Comparison of ENCODE assay signal across 8 cellular contexts in the genomic region with DNA sequence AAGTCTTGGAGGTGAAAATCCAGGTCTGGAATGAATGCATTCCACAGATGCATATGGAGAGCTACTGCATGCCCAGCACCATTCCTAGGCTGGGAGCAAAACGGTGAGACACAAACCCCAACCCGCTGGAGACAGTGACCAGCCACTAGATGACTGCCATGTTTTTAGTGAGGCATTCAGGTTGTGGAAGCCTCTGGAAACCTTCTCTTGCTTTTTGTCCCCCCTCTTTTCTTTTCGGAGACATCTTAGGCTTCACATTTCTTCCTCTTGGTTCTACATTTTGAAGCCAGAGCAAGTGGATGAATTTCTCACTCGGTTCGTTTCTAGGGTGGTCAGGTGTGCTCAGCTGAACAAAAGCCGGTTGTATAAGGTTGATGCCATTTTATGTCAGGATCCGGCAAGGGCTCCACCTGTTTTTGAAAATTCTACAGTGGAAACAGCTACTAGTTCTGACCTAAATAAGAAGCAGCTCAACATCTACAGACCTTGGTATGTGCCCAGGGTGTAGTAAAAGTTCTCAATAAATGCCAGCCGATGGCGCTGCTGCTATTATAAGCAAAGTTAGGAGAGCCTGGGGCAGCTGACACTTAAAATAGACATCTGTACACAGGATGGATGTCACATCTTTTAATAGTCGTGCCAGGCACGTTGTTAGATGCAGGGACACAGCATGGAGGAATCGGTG. TPM values are rescaled to one million over a fixed set of nuclear protein-coding genes. Genes with fewer than 3 reads are reported as not detected.
DNase-seq lines count a peak whose midpoint lies in the region; ATAC-seq, FAIRE-seq and TF ChIP-seq lines count a peak whose summit lies in the region.

No MANE protein-coding gene starts in this region.

- H3K4me3 Mint-ChIP-seq in stimulated activated naive B cell treated with anti-CD40 and anti-IgM and Interleukin-4, amounts not matched to agents 10 μg/mL and 1 μg/mL and 100 μg/mL, for 72 hours: peak overlapping the region; percentile 91 to 95

- peak overlapping the region; percentile 88 for H3K4me2 ChIP-seq in K562 (ENCODE audit: insufficient read depth, low read length)

- no peaks in the 10 kb centered on the region for H3K27me3 ChIP-seq in K562 (ENCODE audit: control insufficient read depth in 2 of 2, insufficient read depth in 2 of 2, low read length in 2 of 2)

- TF ChIP-seq CTCF in K562 (IDR thresholded peaks at IDR 0.05 in 2 of 3, conservative IDR thresholded peaks at IDR 0.05 in 1 of 3; ENCODE audit: insufficient read depth in 2 of 3, low read depth in 1 of 3, low read length in 3 of 3): peak; percentile 17 to 32 (median 21); a peak in 2 of 6 replicates
- no peak for TF ChIP-seq CTCF in kidney (IDR thresholded peaks at IDR 0.05; ENCODE audit: borderline replicate concordance, extremely low read depth, insufficient read depth)

- no peaks in the 10 kb centered on the region for H3K9me1 ChIP-seq in K562 (ENCODE audit: control insufficient read depth, insufficient read depth, low read length)

- H3K9ac ChIP-seq in K562 (ENCODE audit: insufficient read depth in 1 of 2, low read depth in 2 of 2, low read length in 2 of 2) (peak overlapping the region; percentile 66 to 93), kidney (ENCODE audit: low read length in 2 of 2) (peak overlapping the region; percentile 29 to 64)

- no peak for TF ChIP-seq EP300 in K562 (IDR thresholded peaks at IDR 0.05; ENCODE audit: low read length)

- peaks cover 4 to 6% of the 10 kb centered on the region in 2 donors for H3K27me3 Mint-ChIP-seq in stimulated activated naive B cell treated with anti-CD40 and anti-IgM and Interleukin-4, amounts not matched to agents 10 μg/mL and 1 μg/mL and 100 μg/mL, for 72 hours

- H3K4me1 ChIP-seq in K562 (replicated peaks in 1 of 2; ENCODE audit: control insufficient read depth in 2 of 2, insufficient read depth in 2 of 2, low read length in 2 of 2): peaks cover 27 to 32% of the 10 kb centered on the region in 2 experiments; a peak in 4 of 5 replicates
- H3K4me1 ChIP-seq in kidney (ENCODE audit: control insufficient read depth in 1 of 2, insufficient read depth in 1 of 2, low read depth in 1 of 2, low read length in 2 of 2): peaks cover 19 to 20% of the 10 kb centered on the region in 2 donors

- peak overlapping the region; percentile 54 for H3K4me3 ChIP-seq in K562
- H3K4me3 ChIP-seq in kidney (ENCODE audit: low read length in 2 of 2): peak overlapping the region; percentile 66 to 84

- peaks cover 0 to 2% of the 10 kb centered on the region in 2 donors for H3K9me3 Mint-ChIP-seq in stimulated activated naive B cell treated with anti-CD40 and anti-IgM and Interleukin-4, amounts not matched to agents 10 μg/mL and 1 μg/mL and 100 μg/mL, for 72 hours

- peaks cover 40 to 72% of the 10 kb centered on the region in 2 donors for H3K4me1 Mint-ChIP-seq in stimulated activated naive B cell treated with anti-CD40 and anti-IgM and Interleukin-4, amounts not matched to agents 10 μg/mL and 1 μg/mL and 100 μg/mL, for 72 hours

- no peak for FAIRE-seq in GM12891 (lab: Jason Lieb, UNC)
- no peak for FAIRE-seq in K562 (lab: Jason Lieb, UNC)
- FAIRE-seq in kidney (lab: Jason Lieb, UNC): no peak

- in situ Hi-C loops in K562 (cut with MboI): loop anchor here (5.0 to 10.0 kb wide), 3 partner anchors 253 to 613 kb away; a partner anchor contains a TSS

- peaks cover 15% of the 10 kb centered on the region for H3K79me2 ChIP-seq in K562 (ENCODE audit: control insufficient read depth, insufficient read depth, low read length)

- TF ChIP-seq POLR2A in GM12891 (IDR thresholded peaks at IDR 0.05; ENCODE audit: low read depth, low read length) (no peak), K562 (conservative IDR thresholded peaks at IDR 0.05) (no peak)

- H3K9me3 ChIP-seq in K562 (replicated peaks; ENCODE audit: control insufficient read depth, insufficient read depth, low read depth, low read length) (no peaks in the 10 kb centered on the region), kidney (ENCODE audit: control insufficient read depth in 1 of 2, low read length in 2 of 2) (no peaks in the 10 kb centered on the region)

- ATAC-seq in K562 (no peak; the same call in 2 of the 3 replicates), HG03354 (IDR thresholded peaks at IDR 0.05; ENCODE audit: poor library complexity, severe bottlenecking, unreplicated experiment) (no peak), GM21360 (IDR thresholded peaks at IDR 0.05; ENCODE audit: unreplicated experiment) (no peak)
- ATAC-seq in stimulated activated naive B cell treated with anti-CD40 and anti-IgM and Interleukin-4, amounts not matched to agents 10 μg/mL and 1 μg/mL and 100 μg/mL, for 72 hours (replicated peaks): no peak

- DNase-seq in AML-193 (lab: John Stamatoyannopoulos, UW) (peak; percentile 74 to 75), GM12891 (ENCODE audit: insufficient read length, low spot score) (no peak), NCI-H774 (lab: John Stamatoyannopoulos, UW) (peak; percentile 42), K562 (ENCODE audit: extremely low read depth in 1 of 4, low spot score in 3 of 4) (peak in 1 of 4 experiments; percentile 37), kidney (no peak)
- no peak for DNase-seq in stimulated activated naive B cell treated with anti-CD40 and anti-IgM and Interleukin-4, amounts not matched to agents 10 μg/mL and 1 μg/mL and 100 μg/mL, for 72 hours

- H3K36me3 ChIP-seq in K562 (ENCODE audit: control insufficient read depth, insufficient read depth, low read length) (peaks cover 10% of the 10 kb centered on the region; the same call in 2 of the 3 replicates), kidney (ENCODE audit: control insufficient read depth in 1 of 2, insufficient read depth in 2 of 2, low read length in 2 of 2) (no peaks in the 10 kb centered on the region)

- intact Hi-C loops in K562 (cut with micrococcal nuclease): loop anchor here (5.0 kb wide), 3 partner anchors 200 to 355 kb away; a partner anchor contains a TSS
- intact Hi-C loops in kidney (cut with DNase I): no loop called here

- no peak for TF ChIP-seq RAD21 in K562 (CRISPR knock-in tag; conservative IDR thresholded peaks at IDR 0.05 in 1 of 2, IDR thresholded peaks at IDR 0.05 in 1 of 2)

- H3K36me3 Mint-ChIP-seq in stimulated activated naive B cell treated with anti-CD40 and anti-IgM and Interleukin-4, amounts not matched to agents 10 μg/mL and 1 μg/mL and 100 μg/mL, for 72 hours: peaks cover 4 to 5% of the 10 kb centered on the region in 2 donors

- WGBS in K562 (ENCODE audit: insufficient coverage, low coverage, missing lambda C conversion rate): 27% methylated on average over 12 of the region's 12 CpGs

- peak overlapping the region; percentile 91 for H2AFZ ChIP-seq in K562 (ENCODE audit: low read depth, low read length)

- peak overlapping the region; percentile 99 for H3K27ac Mint-ChIP-seq in stimulated activated naive B cell treated with anti-CD40 and anti-IgM and Interleukin-4, amounts not matched to agents 10 μg/mL and 1 μg/mL and 100 μg/mL, for 72 hours

- CTCF ChIA-PET in K562 (lab: Yijun Ruan, JAX; ENCODE audit: low intra/inter-chr PET ratio): interaction anchor here (0.7 to 1.3 kb wide), 2 partner anchors 13 to 83 kb away, joined by 3 to 4 read pairs; a partner anchor contains a TSS

- H3K27ac ChIP-seq in K562 (ENCODE audit: extremely low read depth, low read depth, low read length) (peak overlapping the region; percentile 77), kidney (ENCODE audit: low read depth in 2 of 2, low read length in 2 of 2) (peak overlapping the region; percentile 74 to 75)

- no peaks in the 10 kb centered on the region for H4K20me1 ChIP-seq in K562 (replicated peaks; ENCODE audit: control insufficient read depth, insufficient read depth, low read length)

- POLR2A ChIA-PET in K562 (lab: Yijun Ruan, JAX): interaction anchor here (0.8 to 1.4 kb wide), 2 partner anchors 13 to 17 kb away, joined by 4 read pairs; a partner anchor contains a TSS

- no TSS peak for BruUV-seq in K562 (replicated peaks; lab: Mats Ljungman, UMichigan)

RNA-seq across cellular contexts. Expression of a gene that starts 1.8 kb away (rescaled TPM):
- 9.7 TPM for polyA plus RNA-seq in GM12891 (2012; ENCODE audit: low read depth, missing spikeins)
- 28.7 and 36.1 TPM in 2 replicates for total RNA-seq in K562 (2011; cell fraction: chromatin; rRNA removed; ENCODE audit: low replicate concordance)
- 12.0 and 18.5 TPM in 2 replicates for total RNA-seq in K562 (2011; cell fraction: nucleolus; rRNA removed)
- total RNA-seq in K562 (2011; cell fraction: nucleoplasm; rRNA removed): 18.0 and 21.4 TPM in 2 replicates
- total RNA-seq in K562 (2014; rRNA removed): 6.1 and 6.6 TPM in 2 replicates
- total RNA-seq in K562 (2014; rRNA removed; fragmentation: Illumina TruSeq; extraction: Trizol): 5.2 and 5.3 TPM in 2 replicates
- 5.1 and 5.7 TPM in 2 replicates for total RNA-seq in K562 (2015; rRNA removed; fragmentation: Illumina TruSeq; extraction: Trizol)
- total RNA-seq in K562 (2021): 6.6 and 8.4 TPM in 2 replicates
- 7.7 and 8.4 TPM in 2 replicates for polyA plus RNA-seq in K562 (2011; rRNA removed)
- 5.6 and 5.7 TPM in 2 replicates for polyA plus RNA-seq in K562 (2011; cell fraction: cytosol; rRNA removed)
- polyA plus RNA-seq in K562 (2011; cell fraction: nucleus; rRNA removed): 16.9 and 27.9 TPM in 2 replicates
- 4.0 and 6.3 TPM in 2 replicates for polyA plus RNA-seq in K562 (2012)
- 5.1 and 6.3 TPM in 2 replicates for polyA plus RNA-seq in K562 (2014; fragmentation: Illumina TruSeq; extraction: Trizol)
- polyA plus RNA-seq in K562 (2014; fragmentation: Nextera tagmentation; extraction: Ambion mirVana): 1 to 10 TPM in 1 of 2 experiments, under 1 TPM in 1; 0.42 to 1.0 TPM
- 8.4 and 8.6 TPM in 2 replicates for polyA plus RNA-seq in K562 (2014; rRNA removed)
- 5.9 and 6.7 TPM in 2 replicates for polyA minus RNA-seq in K562 (2011; rRNA and poly(A)+ RNA removed)
- polyA minus RNA-seq in K562 (2011; cell fraction: cytosol; rRNA and poly(A)+ RNA removed): 3.0 and 7.6 TPM in 2 replicates
- 6.0 and 6.1 TPM in 2 replicates for polyA minus RNA-seq in K562 (2011; cell fraction: nucleus; rRNA and poly(A)+ RNA removed)
- total RNA-seq in kidney: 15.8 TPM
- polyA plus RNA-seq in kidney (ENCODE audit: insufficient read depth, low read depth, low replicate concordance): 7.8 TPM

RNA-seq across cellular contexts. Expression of a gene that starts 12.7 kb away (rescaled TPM):
- polyA plus RNA-seq in GM12891 (2012; ENCODE audit: low read depth, missing spikeins): 1.1 TPM
- 15.0 and 20.7 TPM in 2 replicates for total RNA-seq in K562 (2011; cell fraction: chromatin; rRNA removed; ENCODE audit: low replicate concordance)
- 12.2 and 12.3 TPM in 2 replicates for total RNA-seq in K562 (2011; cell fraction: nucleolus; rRNA removed)
- total RNA-seq in K562 (2011; cell fraction: nucleoplasm; rRNA removed): 14.4 and 17.2 TPM in 2 replicates
- 5.8 and 7.2 TPM in 2 replicates for total RNA-seq in K562 (2014; rRNA removed)
- total RNA-seq in K562 (2014; rRNA removed; fragmentation: Illumina TruSeq; extraction: Trizol): 5.2 and 5.3 TPM in 2 replicates
- total RNA-seq in K562 (2015; rRNA removed; fragmentation: Illumina TruSeq; extraction: Trizol): 4.6 and 5.3 TPM in 2 replicates
- 4.9 TPM in 2 replicates for total RNA-seq in K562 (2021)
- 4.3 and 6.2 TPM in 2 replicates for polyA plus RNA-seq in K562 (2011; rRNA removed)
- polyA plus RNA-seq in K562 (2011; cell fraction: cytosol; rRNA removed): 3.4 and 4.0 TPM in 2 replicates
- polyA plus RNA-seq in K562 (2011; cell fraction: nucleus; rRNA removed): 16.6 and 29.5 TPM in 2 replicates
- polyA plus RNA-seq in K562 (2012): 4.5 and 6.4 TPM in 2 replicates
- polyA plus RNA-seq in K562 (2014; fragmentation: Illumina TruSeq; extraction: Trizol): 3.6 and 7.5 TPM in 2 replicates
- 1 to 10 TPM; 1.3 to 2.5 TPM for polyA plus RNA-seq in K562 (2014; fragmentation: Nextera tagmentation; extraction: Ambion mirVana)
- polyA plus RNA-seq in K562 (2014; rRNA removed): 7.6 and 8.4 TPM in 2 replicates
- 4.3 TPM in 2 replicates for polyA minus RNA-seq in K562 (2011; rRNA and poly(A)+ RNA removed)
- polyA minus RNA-seq in K562 (2011; cell fraction: cytosol; rRNA and poly(A)+ RNA removed): 1.1 and 3.5 TPM in 2 replicates
- polyA minus RNA-seq in K562 (2011; cell fraction: nucleus; rRNA and poly(A)+ RNA removed): 8.1 TPM in 2 replicates
- total RNA-seq in kidney: 32.7 TPM
- 20.4 TPM for polyA plus RNA-seq in kidney (ENCODE audit: insufficient read depth, low read depth, low replicate concordance)

RNA-seq across cellular contexts. Expression of a gene that starts 45.0 kb away (rescaled TPM):
- 42.5 TPM for polyA plus RNA-seq in GM12891 (2012; ENCODE audit: low read depth, missing spikeins)
- total RNA-seq in K562 (2011; cell fraction: chromatin; rRNA removed; ENCODE audit: low replicate concordance): 24.7 and 34.2 TPM in 2 replicates
- total RNA-seq in K562 (2011; cell fraction: nucleolus; rRNA removed): 17.8 and 18.5 TPM in 2 replicates
- total RNA-seq in K562 (2011; cell fraction: nucleoplasm; rRNA removed): 23.9 and 27.1 TPM in 2 replicates
- 47.7 and 56.1 TPM in 2 replicates for total RNA-seq in K562 (2014; rRNA removed)
- total RNA-seq in K562 (2014; rRNA removed; fragmentation: Illumina TruSeq; extraction: Trizol): 39.3 and 44.7 TPM in 2 replicates
- total RNA-seq in K562 (2015; rRNA removed; fragmentation: Illumina TruSeq; extraction: Trizol): 40.1 and 41.2 TPM in 2 replicates
- total RNA-seq in K562 (2021): 41.2 and 41.8 TPM in 2 replicates
- 40.8 and 43.7 TPM in 2 replicates for polyA plus RNA-seq in K562 (2011; rRNA removed)
- polyA plus RNA-seq in K562 (2011; cell fraction: cytosol; rRNA removed): 46.2 and 84.1 TPM in 2 replicates
- 15.0 and 17.6 TPM in 2 replicates for polyA plus RNA-seq in K562 (2011; cell fraction: nucleus; rRNA removed)
- 37.8 and 38.6 TPM in 2 replicates for polyA plus RNA-seq in K562 (2012)
- polyA plus RNA-seq in K562 (2014; fragmentation: Illumina TruSeq; extraction: Trizol): 56.5 and 62.4 TPM in 2 replicates
- 10 to 100 TPM; 36.3 to 63.2 TPM for polyA plus RNA-seq in K562 (2014; fragmentation: Nextera tagmentation; extraction: Ambion mirVana)
- polyA plus RNA-seq in K562 (2014; rRNA removed): 54.2 and 54.5 TPM in 2 replicates
- polyA minus RNA-seq in K562 (2011; rRNA and poly(A)+ RNA removed): 26.9 and 36.0 TPM in 2 replicates
- 15.5 and 16.7 TPM in 2 replicates for polyA minus RNA-seq in K562 (2011; cell fraction: cytosol; rRNA and poly(A)+ RNA removed)
- polyA minus RNA-seq in K562 (2011; cell fraction: nucleus; rRNA and poly(A)+ RNA removed): 7.1 and 10.9 TPM in 2 replicates
- total RNA-seq in kidney: 32.1 TPM
- polyA plus RNA-seq in kidney (ENCODE audit: insufficient read depth, low read depth, low replicate concordance): 49.3 TPM

RNA-seq across cellular contexts. Expression of a gene that starts 45.0 kb away (rescaled TPM):
- polyA plus RNA-seq in GM12891 (2012; ENCODE audit: low read depth, missing spikeins): 1.9 TPM
- 6.6 and 6.9 TPM in 2 replicates for total RNA-seq in K562 (2011; cell fraction: chromatin; rRNA removed; ENCODE audit: low replicate concordance)
- total RNA-seq in K562 (2011; cell fraction: nucleolus; rRNA removed): 3.2 and 5.3 TPM in 2 replicates
- 1.8 and 3.7 TPM in 2 replicates for total RNA-seq in K562 (2011; cell fraction: nucleoplasm; rRNA removed)
- total RNA-seq in K562 (2014; rRNA removed) (0.54 and 1.8 TPM in 2 replicates), K562 (2014; rRNA removed; fragmentation: Illumina TruSeq; extraction: Trizol) (1.0 and 1.1 TPM in 2 replicates), K562 (2015; rRNA removed; fragmentation: Illumina TruSeq; extraction: Trizol) (0.83 and 1.2 TPM in 2 replicates), K562 (2021) (1.7 and 3.0 TPM in 2 replicates), kidney (30.2 TPM)
- polyA plus RNA-seq in K562 (2011; rRNA removed) (1.0 and 1.4 TPM in 2 replicates), K562 (2014; fragmentation: Illumina TruSeq; extraction: Trizol) (0.65 and 0.96 TPM in 2 replicates), K562 (2014; fragmentation: Nextera tagmentation; extraction: Ambion mirVana) (under 1 TPM; 0.04 to 0.13 TPM), K562 (2014; rRNA removed) (0.62 and 1.1 TPM in 2 replicates), kidney (ENCODE audit: insufficient read depth, low read depth, low replicate concordance) (6.0 TPM)
- 0.65 and 1.3 TPM in 2 replicates for polyA plus RNA-seq in K562 (2011; cell fraction: cytosol; rRNA removed)
- 1.8 and 2.9 TPM in 2 replicates for polyA plus RNA-seq in K562 (2011; cell fraction: nucleus; rRNA removed)
- 1.2 and 1.9 TPM in 2 replicates for polyA plus RNA-seq in K562 (2012)
- polyA minus RNA-seq in K562 (2011; rRNA and poly(A)+ RNA removed): 1.9 and 2.3 TPM in 2 replicates
- 0.82 and 2.5 TPM in 2 replicates for polyA minus RNA-seq in K562 (2011; cell fraction: cytosol; rRNA and poly(A)+ RNA removed)
- polyA minus RNA-seq in K562 (2011; cell fraction: nucleus; rRNA and poly(A)+ RNA removed): 2.0 and 3.1 TPM in 2 replicates

Comparison
In these comparisons a context has a peak if more than half of its experiments do, and no peak if none do; other contexts are left out.
1. DNase-seq: peak in AML-193 (2 of 2) and NCI-H774 (single experiment); none in GM12891 (single experiment), kidney (single experiment) and stimulated activated naive B cell treated with anti-CD40 and anti-IgM and Interleukin-4, amounts not matched to agents 10 μg/mL and 1 μg/mL and 100 μg/mL, for 72 hours (single experiment).